ENCODE assay signal across 25 cellular contexts in genomic region chr16:48235556-48236136, GRCh38. TPM values are rescaled to one million over a fixed set of nuclear protein-coding genes. Genes with fewer than 3 reads are reported as not detected.
"Had no signal": no experiment of that assay in that cellular context is flagged by ENCODE, and none has a peak within 500 bp of the region (broad histone marks: within the 10 kb centered on the region; RNA-seq: fewer than 3 reads in every experiment).

No MANE protein-coding gene starts in this region.

- H3K36me3 ChIP-seq: right atrium auricular region, suprapubic skin, vagina had no signal

- H3K27me3 Mint-ChIP-seq: activated CD4-positive, alpha-beta T cell treated with anti-CD3 and anti-CD28 coated beads, Interleukin-2, amount 10 ng/mL, durations not matched to agents 7 days and 5 days; activated naive CD8-positive, alpha-beta T cell treated with anti-CD3 and anti-CD28 coated beads, Interleukin-2, amount 50 U/mL, for 24 hours; activated T-cell treated with anti-CD3 and anti-CD28 coated beads, Interleukin-2, amount 50 U/mL, for 24 hours; stimulated activated naive CD8-positive, alpha-beta T cell treated with anti-CD3 and anti-CD28 coated beads, Interleukin-15, amount 100 ng/mL, for 72 hours had no signal

- H3K27me3 ChIP-seq: right atrium auricular region, suprapubic skin, vagina had no signal

- H3K4me1 Mint-ChIP-seq: brain, immature natural killer cell, nephron had no signal

- H3K9me3 Mint-ChIP-seq: activated T-cell treated with anti-CD3 and anti-CD28 coated beads, Interleukin-2, amount 50 U/mL, for 24 hours; immature natural killer cell had no signal

- H3K9me3 ChIP-seq: right atrium auricular region, suprapubic skin, vagina had no signal

- H3K4me3 Mint-ChIP-seq: activated CD4-positive, alpha-beta T cell treated with anti-CD3 and anti-CD28 coated beads, Interleukin-2, amount 10 ng/mL, durations not matched to agents 7 days and 5 days; activated CD8-positive, alpha-beta T cell treated with anti-CD3 and anti-CD28 coated beads, Interleukin-2, amount 10 ng/mL, durations not matched to agents 7 days and 5 days; activated naive CD8-positive, alpha-beta T cell treated with anti-CD3 and anti-CD28 coated beads, Interleukin-2, amount 50 U/mL, for 24 hours; activated T-cell treated with anti-CD3 and anti-CD28 coated beads, Interleukin-2, amount 50 U/mL, for 24 hours; brain; immature natural killer cell; nephron; stimulated activated naive CD8-positive, alpha-beta T cell treated with anti-CD3 and anti-CD28 coated beads, Interleukin-15, amount 100 ng/mL, for 72 hours had no signal

- ATAC-seq: activated CD4-positive, CD25-positive, alpha-beta regulatory T cell treated with anti-CD3 and anti-CD28 coated beads, Interleukin-2, amount 50 U/mL, for 24 hours; activated CD8-positive, alpha-beta T cell treated with anti-CD3 and anti-CD28 coated beads, Interleukin-2, amount 10 ng/mL, durations not matched to agents 7 days and 5 days; activated naive CD8-positive, alpha-beta T cell treated with anti-CD3 and anti-CD28 coated beads, Interleukin-2, amount 50 U/mL, for 24 hours; stimulated activated naive CD8-positive, alpha-beta T cell treated with anti-CD3 and anti-CD28 coated beads, Interleukin-15, amount 100 ng/mL, for 72 hours had no signal

- H3K27ac Mint-ChIP-seq: activated CD4-positive, alpha-beta T cell treated with anti-CD3 and anti-CD28 coated beads, Interleukin-2, amount 10 ng/mL, durations not matched to agents 7 days and 5 days; activated CD8-positive, alpha-beta T cell treated with anti-CD3 and anti-CD28 coated beads, Interleukin-2, amount 10 ng/mL, durations not matched to agents 7 days and 5 days; activated naive CD8-positive, alpha-beta T cell treated with anti-CD3 and anti-CD28 coated beads, Interleukin-2, amount 50 U/mL, for 24 hours; activated T-cell treated with anti-CD3 and anti-CD28 coated beads, Interleukin-2, amount 50 U/mL, for 24 hours; activated T-helper 2 cell treated with anti-CD3 and anti-CD28 coated beads, Interferon-gamma antibody, Interleukin-2, Interleukin-4, amounts not matched to agents 10 μg/mL and 5 μg/mL and 100 μg/mL, durations not matched to agents 14 hours and 24 hours and 36 hours; brain; immature natural killer cell; nephron; progenitor cell of endocrine pancreas; stimulated activated naive CD8-positive, alpha-beta T cell treated with anti-CD3 and anti-CD28 coated beads, Interleukin-15, amount 100 ng/mL, for 72 hours had no signal

- H3K36me3 Mint-ChIP-seq: brain, immature natural killer cell had no signal

- H3K4me1 ChIP-seq: right atrium auricular region, suprapubic skin, vagina had no signal

- DNase-seq: activated CD4-positive, alpha-beta T cell treated with anti-CD3 and anti-CD28 coated beads, Interleukin-2, amount 10 ng/mL, durations not matched to agents 7 days and 5 days; activated CD8-positive, alpha-beta T cell treated with anti-CD3 and anti-CD28 coated beads, Interleukin-2, amount 10 ng/mL, durations not matched to agents 7 days and 5 days; activated naive CD4-positive, alpha-beta T cell treated with Interleukin-2 at 50 U/mL for 16 hours; activated naive CD8-positive, alpha-beta T cell treated with anti-CD3 and anti-CD28 coated beads, Interleukin-2, amount 50 U/mL, for 24 hours; activated T-cell treated with anti-CD3 and anti-CD28 coated beads, Interleukin-2, amount 50 U/mL, for 24 hours; anterior cingulate cortex; central memory CD4-positive, alpha-beta T cell; effector CD4-positive, alpha-beta T cell; immature natural killer cell; kidney glomerular epithelial cell; stimulated activated CD4-positive, alpha-beta T cell treated with anti-CD3 and anti-CD28 coated beads, Interleukin-15, amount 100 ng/mL, for 24 hours; stimulated activated CD4-positive, alpha-beta T cell treated with anti-CD3 and anti-CD28 coated beads, Interleukin-2, amount 100 ng/mL, for 48 hours; stimulated activated naive CD8-positive, alpha-beta T cell treated with anti-CD3 and anti-CD28 coated beads, Interleukin-15, amount 100 ng/mL, for 72 hours; T-helper 1 cell; T-helper 9 cell had no signal

- H3K27ac ChIP-seq: coronary artery, right atrium auricular region, skin epidermis, suprapubic skin, vagina had no signal

- H3K4me3 ChIP-seq: coronary artery, right atrium auricular region, skin epidermis, suprapubic skin, vagina had no signal

RNA-seq across cellular contexts. Expression of gene ABCC11, which starts 11.7 kb away (rescaled TPM):
- total RNA-seq: activated CD8-positive, alpha-beta T cell treated with anti-CD3 and anti-CD28 coated beads, Interleukin-2, amount 10 ng/mL, durations not matched to agents 7 days and 5 days; right atrium auricular region; vagina had no signal
